Comparison of ENCODE assay signal across 11 cellular contexts in genomic region chr5:133932441-133933168, GRCh38. TPM values are rescaled to one million over a fixed set of nuclear protein-coding genes. Genes with fewer than 3 reads are reported as not detected.
DNase-seq lines count a peak whose midpoint lies in the region; ATAC-seq lines count a peak whose summit lies in the region.
"Had no signal": no experiment of that assay in that cellular context is flagged by ENCODE, and none has a peak within 500 bp of the region (broad histone marks: within the 10 kb centered on the region; RNA-seq: fewer than 3 reads in every experiment).

No MANE protein-coding gene starts in this region.

- H3K27me3 Mint-ChIP-seq in activated CD4-positive, alpha-beta T cell treated with anti-CD3 and anti-CD28 coated beads for 36 hours, result no peaks in the 10 kb centered on the region
- no peaks in the 10 kb centered on the region for H3K27me3 Mint-ChIP-seq in activated T-helper 17 cell treated with anti-CD3 and anti-CD28 coated beads, Interleukin-2, amount 50 U/mL, for 72 hours
- H3K27me3 Mint-ChIP-seq in activated CD4-positive, alpha-beta memory T cell treated with anti-CD3 and anti-CD28 coated beads for 36 hours, result no peaks in the 10 kb centered on the region

- H3K4me1 Mint-ChIP-seq in activated CD4-positive, alpha-beta T cell treated with anti-CD3 and anti-CD28 coated beads for 36 hours, result peaks cover 59% of the 10 kb centered on the region
- peaks cover 20% of the 10 kb centered on the region for H3K4me1 Mint-ChIP-seq in activated T-helper 17 cell treated with anti-CD3 and anti-CD28 coated beads, Interleukin-2, amount 50 U/mL, for 72 hours
- peaks cover 46% of the 10 kb centered on the region for H3K4me1 Mint-ChIP-seq in activated CD4-positive, alpha-beta memory T cell treated with anti-CD3 and anti-CD28 coated beads for 36 hours (ENCODE audit: low read depth)

- H3K4me3 Mint-ChIP-seq in activated CD4-positive, alpha-beta T cell treated with anti-CD3 and anti-CD28 coated beads for 36 hours, result no peak overlapping the region
- no peak overlapping the region for H3K4me3 Mint-ChIP-seq in activated T-helper 17 cell treated with anti-CD3 and anti-CD28 coated beads, Interleukin-2, amount 50 U/mL, for 72 hours
- H3K4me3 Mint-ChIP-seq in activated CD4-positive, alpha-beta memory T cell treated with anti-CD3 and anti-CD28 coated beads for 36 hours, result no peak overlapping the region

- H3K36me3 Mint-ChIP-seq in activated CD4-positive, alpha-beta T cell treated with anti-CD3 and anti-CD28 coated beads for 36 hours (ENCODE audit: low read depth), result no peaks in the 10 kb centered on the region
- no peaks in the 10 kb centered on the region for H3K36me3 Mint-ChIP-seq in activated T-helper 17 cell treated with anti-CD3 and anti-CD28 coated beads, Interleukin-2, amount 50 U/mL, for 72 hours (ENCODE audit: low read depth)
- no peaks in the 10 kb centered on the region for H3K36me3 Mint-ChIP-seq in activated CD4-positive, alpha-beta memory T cell treated with anti-CD3 and anti-CD28 coated beads for 36 hours

- in situ Hi-C loops in G401 (cut with HindIII; ENCODE audit: low sequenced_read_pairs), result no loop called here

- no peak for ATAC-seq in activated CD4-positive, alpha-beta T cell treated with anti-CD3 and anti-CD28 coated beads for 36 hours
- ATAC-seq in activated T-helper 17 cell treated with anti-CD3 and anti-CD28 coated beads, Interleukin-2, amount 50 U/mL, for 72 hours (replicated peaks), result no peak
- ATAC-seq: psoas muscle had no signal

- intact Hi-C loops in activated CD4-positive, alpha-beta T cell treated with anti-CD3 and anti-CD28 coated beads for 36 hours (cut with DNase I, micrococcal nuclease), result no loop called here
- intact Hi-C loops in activated CD4-positive, alpha-beta memory T cell treated with anti-CD3 and anti-CD28 coated beads for 36 hours (cut with micrococcal nuclease), result loop anchor here (5.0 kb wide), 1 partner anchor 245 kb away; no protein-coding TSS in a partner anchor

- POLR2A ChIA-PET in activated CD4-positive, alpha-beta T cell treated with anti-CD3 and anti-CD28 coated beads for 36 hours (lab: Charles Lee), result no interaction called here
- POLR2A ChIA-PET in activated CD4-positive, alpha-beta memory T cell treated with anti-CD3 and anti-CD28 coated beads for 36 hours (lab: Charles Lee), result no interaction called here

- no peak for DNase-seq in activated CD4-positive, alpha-beta T cell treated with anti-CD3 and anti-CD28 coated beads for 36 hours
- DNase-seq in activated CD4-positive, alpha-beta T cell treated with anti-CD3 and anti-CD28 coated beads, Interleukin-2, amount 50 U/mL, for 4 hours, result no peak
- DNase-seq in NAMALWA (ENCODE audit: low spot score) (peak; percentile 85), pons (ENCODE audit: low spot score) (peak; percentile 51), G401 (ENCODE audit: low spot score) (no peak)
- no peak for DNase-seq in activated CD4-positive, alpha-beta memory T cell treated with anti-CD3 and anti-CD28 coated beads for 36 hours
- no peak for DNase-seq in activated CD4-positive, CD25-positive, alpha-beta regulatory T cell treated with anti-CD3 and anti-CD28 coated beads, Interleukin-2, amount 50 U/mL, for 72 hours
- DNase-seq: activated CD8-positive, alpha-beta memory T cell treated with anti-CD3 and anti-CD28 coated beads, Interleukin-2, amount 50 U/mL, for 48 hours; mesendoderm; psoas muscle had no signal

- H3K9me3 Mint-ChIP-seq in activated CD4-positive, alpha-beta T cell treated with anti-CD3 and anti-CD28 coated beads for 36 hours (ENCODE audit: low read depth), result peaks cover 4% of the 10 kb centered on the region
- no peaks in the 10 kb centered on the region for H3K9me3 Mint-ChIP-seq in activated T-helper 17 cell treated with anti-CD3 and anti-CD28 coated beads, Interleukin-2, amount 50 U/mL, for 72 hours
- H3K9me3 Mint-ChIP-seq in activated CD4-positive, alpha-beta memory T cell treated with anti-CD3 and anti-CD28 coated beads for 36 hours, result peaks cover 2% of the 10 kb centered on the region

- H3K27ac Mint-ChIP-seq in activated CD4-positive, alpha-beta T cell treated with anti-CD3 and anti-CD28 coated beads for 36 hours, result peak overlapping the region; percentile 52
- peak overlapping the region; percentile 41 for H3K27ac Mint-ChIP-seq in activated T-helper 17 cell treated with anti-CD3 and anti-CD28 coated beads, Interleukin-2, amount 50 U/mL, for 72 hours
- H3K27ac Mint-ChIP-seq in activated CD4-positive, alpha-beta memory T cell treated with anti-CD3 and anti-CD28 coated beads for 36 hours, result no peak overlapping the region

- CTCF ChIA-PET in activated CD4-positive, alpha-beta T cell treated with anti-CD3 and anti-CD28 coated beads for 36 hours (lab: Charles Lee), result no interaction called here
- CTCF ChIA-PET in activated CD4-positive, alpha-beta memory T cell treated with anti-CD3 and anti-CD28 coated beads for 36 hours (lab: Charles Lee), result no interaction called here

RNA-seq across cellular contexts. Expression of gene C5orf15, which starts 35.8 kb away (rescaled TPM):
- total RNA-seq in activated CD4-positive, alpha-beta T cell treated with anti-CD3 and anti-CD28 coated beads for 36 hours, result 10 to 100 TPM; 28.7 to 38.7 TPM
- 10 to 100 TPM; 17.9 to 36.8 TPM for total RNA-seq in activated T-helper 17 cell treated with anti-CD3 and anti-CD28 coated beads, Interleukin-2, amount 50 U/mL, for 72 hours
- 10 to 100 TPM; 23.7 to 26.7 TPM for total RNA-seq in activated CD4-positive, alpha-beta memory T cell treated with anti-CD3 and anti-CD28 coated beads for 36 hours
- 75.1 and 90.7 TPM in 2 replicates for total RNA-seq in G401 (2014; rRNA removed; shearing (Covaris generic))

Comparison
In these comparisons a context has a peak if more than half of its experiments do, and no peak if none do; other contexts are left out.
1. DNase-seq: peak in NAMALWA (single experiment) and pons (single experiment); none in activated CD4-positive, alpha-beta T cell treated with anti-CD3 and anti-CD28 coated beads for 36 hours (single experiment), activated CD4-positive, alpha-beta T cell treated with anti-CD3 and anti-CD28 coated beads, Interleukin-2, amount 50 U/mL, for 4 hours (0 of 2), activated CD4-positive, alpha-beta memory T cell treated with anti-CD3 and anti-CD28 coated beads for 36 hours (single experiment), activated CD4-positive, CD25-positive, alpha-beta regulatory T cell treated with anti-CD3 and anti-CD28 coated beads, Interleukin-2, amount 50 U/mL, for 72 hours (single experiment) and G401 (single experiment).